In the genomic region with DNA sequence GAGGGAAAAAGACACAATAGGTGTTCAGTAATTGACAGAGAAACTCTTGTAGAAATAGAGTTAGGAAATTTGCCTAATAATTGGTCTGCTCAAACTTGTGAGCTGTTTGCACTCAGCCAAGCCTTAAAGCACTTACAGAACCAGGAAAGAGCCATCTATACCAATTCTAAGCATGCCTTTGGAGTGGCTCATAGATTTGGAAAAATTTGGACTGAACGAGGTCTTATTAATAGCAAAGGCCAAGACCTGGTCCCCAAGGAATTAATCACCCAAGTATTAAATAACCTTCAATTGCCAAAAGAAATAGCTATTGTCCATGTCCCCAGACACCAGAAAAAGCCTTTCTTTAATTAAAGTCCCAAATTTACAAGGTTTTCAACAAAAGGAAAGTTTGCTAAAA, we compare ENCODE assay signal across 15 cellular contexts.
"Had no signal": no experiment of that assay in that cellular context is flagged by ENCODE, and none has a peak within 500 bp of the region (broad histone marks: within the 10 kb centered on the region; RNA-seq: fewer than 3 reads in every experiment).

No MANE protein-coding gene starts in this region.

- H3K4me1 ChIP-seq: right atrium auricular region, sigmoid colon, stomach had no signal

- H3K27ac ChIP-seq: heart right ventricle, neutrophil, right atrium auricular region, sigmoid colon, stomach had no signal

- DNase-seq: effector memory CD4-positive, alpha-beta T cell; heart right ventricle; hypothalamus; kidney glomerular epithelial cell; mesendoderm; naive thymus-derived CD4-positive, alpha-beta T cell; nephron progenitor cell; sigmoid colon; small intestine; stimulated activated CD4-positive, alpha-beta T cell treated with anti-CD3 and anti-CD28 coated beads, Interleukin-12 subunit alpha, Interleukin-12 subunit beta, amount 100 ng/mL, for 4 hours; stimulated activated naive CD4-positive, alpha-beta T cell; stomach had no signal

- H3K4me3 ChIP-seq: heart right ventricle, right atrium auricular region, sigmoid colon, stomach had no signal

- ATAC-seq: esophagus mucosa; heart right ventricle; naive thymus-derived CD4-positive, alpha-beta T cell had no signal

- H3K9me3 ChIP-seq: neutrophil had no signal

- H3K27me3 ChIP-seq: heart right ventricle, neutrophil, right atrium auricular region, sigmoid colon, stomach had no signal

- H3K36me3 ChIP-seq: neutrophil, sigmoid colon had no signal
